In the genomic region with DNA sequence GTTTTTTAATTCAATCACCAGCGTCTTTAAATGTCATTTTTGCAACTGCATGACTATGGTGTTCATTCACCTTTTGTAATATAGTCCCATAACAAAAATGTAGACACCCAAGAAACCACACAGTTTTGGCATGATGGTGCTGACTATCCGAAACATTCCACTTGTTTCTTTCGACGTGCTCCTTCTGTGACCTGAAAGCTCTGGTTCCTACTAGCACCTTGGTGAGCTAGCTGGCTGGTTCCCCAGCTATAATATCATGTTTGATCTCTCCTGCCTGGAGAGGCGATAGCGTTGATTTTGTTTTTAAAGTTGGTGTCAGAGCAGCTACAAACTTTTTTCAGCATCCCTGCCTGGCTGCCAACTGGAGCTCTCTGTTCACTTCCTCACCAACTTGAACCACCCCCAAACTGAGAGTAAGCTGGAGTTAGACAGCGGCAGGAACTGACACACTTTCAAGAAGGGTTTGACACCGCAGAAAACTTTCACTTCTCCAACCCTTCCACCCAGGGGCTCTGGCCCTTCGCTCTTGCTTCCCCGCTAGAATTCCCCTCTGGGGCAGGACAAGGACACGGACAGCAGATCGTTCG, we compare ENCODE assay signal across 8 cellular contexts. TPM values are rescaled to one million over a fixed set of nuclear protein-coding genes. Genes with fewer than 3 reads are reported as not detected.
DNase-seq lines count a peak whose midpoint lies in the region; ATAC-seq, FAIRE-seq and TF ChIP-seq lines count a peak whose summit lies in the region.

No MANE protein-coding gene starts in this region.

- H3K27ac Mint-ChIP-seq in T-helper 1 cell treated with Interleukin-12 subunit alpha and Interleukin-12 subunit beta and Interleukin-4 antibody, amounts not matched to agents 30 μg/mL and 1 μg/mL, for 36 hours, result peak overlapping the region; percentile 100

- peaks cover 19% of the 10 kb centered on the region for H3K4me1 Mint-ChIP-seq in T-helper 1 cell treated with Interleukin-12 subunit alpha and Interleukin-12 subunit beta and Interleukin-4 antibody, amounts not matched to agents 30 μg/mL and 1 μg/mL, for 36 hours (ENCODE audit: low read depth)

- peaks cover 4% of the 10 kb centered on the region for H3K27me3 Mint-ChIP-seq in T-helper 1 cell treated with Interleukin-12 subunit alpha and Interleukin-12 subunit beta and Interleukin-4 antibody, amounts not matched to agents 30 μg/mL and 1 μg/mL, for 36 hours (ENCODE audit: low read depth)

- H3K27ac ChIP-seq in K562 (ENCODE audit: extremely low read depth, low read depth, low read length) (peak overlapping the region; percentile 96), iPS-18a (ENCODE audit: low read length) (peak overlapping the region; percentile 68), skin epidermis (peak overlapping the region; percentile 91 to 100 (median 99))

- H3K36me3 Mint-ChIP-seq in T-helper 1 cell treated with Interleukin-12 subunit alpha and Interleukin-12 subunit beta and Interleukin-4 antibody, amounts not matched to agents 30 μg/mL and 1 μg/mL, for 36 hours (ENCODE audit: low read depth), result peaks cover 13% of the 10 kb centered on the region

- peak overlapping the region; percentile 97 for H3K4me2 ChIP-seq in K562 (ENCODE audit: insufficient read depth, low read length)

- intact Hi-C loops in K562 (cut with micrococcal nuclease), result loop anchor here (2.0 to 5.0 kb wide), 3 partner anchors 98 to 159 kb away; a partner anchor contains a TSS

- H3K9me3 Mint-ChIP-seq in T-helper 1 cell treated with Interleukin-12 subunit alpha and Interleukin-12 subunit beta and Interleukin-4 antibody, amounts not matched to agents 30 μg/mL and 1 μg/mL, for 36 hours, result no peaks in the 10 kb centered on the region

- H2AFZ ChIP-seq in K562 (ENCODE audit: low read depth, low read length), result peak overlapping the region; percentile 89

- H3K4me1 ChIP-seq in K562 (replicated peaks in 1 of 2; ENCODE audit: control insufficient read depth in 2 of 2, insufficient read depth in 2 of 2, low read length in 2 of 2) (peaks cover 3 to 21% of the 10 kb centered on the region in 2 experiments; a peak in 3 of 5 replicates), iPS-18a (ENCODE audit: control insufficient read depth, low read depth, low read length) (peaks cover 4% of the 10 kb centered on the region)

- POLR2A ChIA-PET in K562 (lab: Yijun Ruan, JAX), result interaction anchor here (0.7 to 3.0 kb wide), 13 partner anchors 9 to 469 kb away, joined by 3 to 15 read pairs (median 4); a partner anchor contains a TSS

- no peaks in the 10 kb centered on the region for H4K20me1 ChIP-seq in K562 (replicated peaks; ENCODE audit: control insufficient read depth, insufficient read depth, low read length)

- DNase-seq in GM06990 (ENCODE audit: extremely low read depth, insufficient read length) (no peak), KBM-7 (peak; percentile 83), K562 (ENCODE audit: extremely low read depth in 1 of 4, low spot score in 3 of 4) (peak in 3 of 4 experiments; percentile 14 to 71 (median 37)), NCI-H1930 (lab: John Stamatoyannopoulos, UW) (no peak)

- H3K27me3 ChIP-seq in GM06990 (replicated peaks; ENCODE audit: control insufficient read depth, insufficient read depth, low read length) (no peaks in the 10 kb centered on the region), K562 (ENCODE audit: control insufficient read depth in 2 of 2, insufficient read depth in 2 of 2, low read length in 2 of 2) (no peaks in the 10 kb centered on the region), iPS-18a (ENCODE audit: control insufficient read depth, insufficient read depth, low read length) (no peaks in the 10 kb centered on the region)

- TF ChIP-seq CTCF in GM06990 (IDR thresholded peaks at IDR 0.05; ENCODE audit: insufficient read depth, low read length, poor library complexity, severe bottlenecking), result no peak
- no peak for TF ChIP-seq CTCF in K562 (IDR thresholded peaks at IDR 0.05 in 2 of 3, conservative IDR thresholded peaks at IDR 0.05 in 1 of 3; ENCODE audit: insufficient read depth in 2 of 3, low read depth in 1 of 3, low read length in 3 of 3)

- H3K4me3 ChIP-seq in GM06990 (replicated peaks; ENCODE audit: low read depth, low read length), result peak overlapping the region; percentile 88
- H3K4me3 ChIP-seq in K562, result peak overlapping the region; percentile 86
- H3K4me3 ChIP-seq in iPS-18a (ENCODE audit: low read length), result peak overlapping the region; percentile 94
- H3K4me3 ChIP-seq in skin epidermis, result peak overlapping the region; percentile 74 to 97 (median 90)

- BruUV-seq in K562 (replicated peaks; lab: Mats Ljungman, UMichigan), result TSS peak; percentile 44

- in situ Hi-C loops in KBM-7 (cut with MboI; ENCODE audit: low pct_unique_long_range_greater_than_20kb, low sequenced_read_pairs), result no loop called here
- in situ Hi-C loops in K562 (cut with MboI), result no loop called here

- TF ChIP-seq POLR2A in K562 (conservative IDR thresholded peaks at IDR 0.05), result no peak; the same call in 1 of the 2 replicates

- H3K36me3 ChIP-seq in GM06990 (ENCODE audit: control insufficient read depth, insufficient read depth, low read length), result no peaks in the 10 kb centered on the region
- H3K36me3 ChIP-seq in K562 (ENCODE audit: control insufficient read depth, insufficient read depth, low read length), result peaks cover 7% of the 10 kb centered on the region; the same call in 1 of the 3 replicates
- H3K36me3 ChIP-seq in iPS-18a (ENCODE audit: control insufficient read depth, low read depth, low read length), result no peaks in the 10 kb centered on the region

- H3K79me2 ChIP-seq in K562 (ENCODE audit: control insufficient read depth, insufficient read depth, low read length), result peaks cover 79% of the 10 kb centered on the region

- 0% methylated on average over 13 of the region's 13 CpGs for WGBS in K562 (ENCODE audit: insufficient coverage, low coverage, missing lambda C conversion rate)

- H3K9ac ChIP-seq in K562 (ENCODE audit: insufficient read depth in 1 of 2, low read depth in 2 of 2, low read length in 2 of 2), result peak overlapping the region; percentile 94 to 100
- H3K9ac ChIP-seq in iPS-18a (ENCODE audit: low read length), result peak overlapping the region; percentile 98

- H3K9me1 ChIP-seq in K562 (ENCODE audit: control insufficient read depth, insufficient read depth, low read length), result no peaks in the 10 kb centered on the region

- peak overlapping the region; percentile 97 for H3K4me3 Mint-ChIP-seq in T-helper 1 cell treated with Interleukin-12 subunit alpha and Interleukin-12 subunit beta and Interleukin-4 antibody, amounts not matched to agents 30 μg/mL and 1 μg/mL, for 36 hours

- CTCF ChIA-PET in K562 (lab: Yijun Ruan, JAX; ENCODE audit: low intra/inter-chr PET ratio), result interaction anchor here (2.8 kb wide), 1 partner anchor 159 kb away, joined by 10 read pairs; a partner anchor contains a TSS

- H3K9me3 ChIP-seq in K562 (replicated peaks; ENCODE audit: control insufficient read depth, insufficient read depth, low read depth, low read length) (no peaks in the 10 kb centered on the region; the same call in 1 of the 2 replicates), iPS-18a (ENCODE audit: control insufficient read depth, low read depth, low read length) (no peaks in the 10 kb centered on the region)

- no peak for TF ChIP-seq EP300 in K562 (IDR thresholded peaks at IDR 0.05; ENCODE audit: low read length)

- FAIRE-seq in K562 (lab: Jason Lieb, UNC), result peak; percentile 32

- TF ChIP-seq RAD21 in K562 (CRISPR knock-in tag; conservative IDR thresholded peaks at IDR 0.05 in 1 of 2, IDR thresholded peaks at IDR 0.05 in 1 of 2), result no peak

- ATAC-seq in GM21737 (IDR thresholded peaks at IDR 0.05; ENCODE audit: unreplicated experiment) (peak; percentile 59), K562 (peak; percentile 56)

RNA-seq across cellular contexts. Expression of a gene that starts 1.1 kb away (rescaled TPM):
- 28.1 and 119 TPM in 2 replicates for total RNA-seq in K562 (2011; cell fraction: chromatin; rRNA removed; ENCODE audit: low replicate concordance)
- total RNA-seq in K562 (2011; cell fraction: nucleolus; rRNA removed), result 12.7 and 18.3 TPM in 2 replicates
- 37.1 and 61.3 TPM in 2 replicates for total RNA-seq in K562 (2011; cell fraction: nucleoplasm; rRNA removed)
- 10.8 and 11.4 TPM in 2 replicates for total RNA-seq in K562 (2014; rRNA removed)
- 21.6 and 22.4 TPM in 2 replicates for total RNA-seq in K562 (2014; rRNA removed; fragmentation: Illumina TruSeq; extraction: Trizol)
- 20.6 and 21.6 TPM in 2 replicates for total RNA-seq in K562 (2015; rRNA removed; fragmentation: Illumina TruSeq; extraction: Trizol)
- total RNA-seq in K562 (2021), result 18.5 and 18.8 TPM in 2 replicates
- 11.0 and 11.7 TPM in 2 replicates for polyA plus RNA-seq in K562 (2011; rRNA removed)
- 1.6 and 4.6 TPM in 2 replicates for polyA plus RNA-seq in K562 (2011; cell fraction: cytosol; rRNA removed)
- 18.8 and 26.5 TPM in 2 replicates for polyA plus RNA-seq in K562 (2011; cell fraction: nucleus; rRNA removed)
- polyA plus RNA-seq in K562 (2012), result 5.6 TPM in 2 replicates
- polyA plus RNA-seq in K562 (2014; fragmentation: Illumina TruSeq; extraction: Trizol), result 8.9 and 10.9 TPM in 2 replicates
- 1 to 10 TPM; 3.2 to 4.0 TPM for polyA plus RNA-seq in K562 (2014; fragmentation: Nextera tagmentation; extraction: Ambion mirVana)
- polyA plus RNA-seq in K562 (2014; rRNA removed), result 6.4 and 7.7 TPM in 2 replicates
- polyA minus RNA-seq in K562 (2011; rRNA and poly(A)+ RNA removed), result 30.0 and 41.1 TPM in 2 replicates
- 8.7 TPM in 2 replicates for polyA minus RNA-seq in K562 (2011; cell fraction: cytosol; rRNA and poly(A)+ RNA removed)
- polyA minus RNA-seq in K562 (2011; cell fraction: nucleus; rRNA and poly(A)+ RNA removed), result 37.0 and 67.3 TPM in 2 replicates

RNA-seq across cellular contexts. Expression of a gene that starts 14.5 kb away (rescaled TPM):
- 11.5 and 22.5 TPM in 2 replicates for total RNA-seq in K562 (2011; cell fraction: chromatin; rRNA removed; ENCODE audit: low replicate concordance)
- total RNA-seq in K562 (2011; cell fraction: nucleolus; rRNA removed), result 9.7 and 10.1 TPM in 2 replicates
- total RNA-seq in K562 (2011; cell fraction: nucleoplasm; rRNA removed), result 10.9 and 13.0 TPM in 2 replicates
- total RNA-seq in K562 (2014; rRNA removed), result 12.9 and 14.6 TPM in 2 replicates
- 25.6 and 29.4 TPM in 2 replicates for total RNA-seq in K562 (2014; rRNA removed; fragmentation: Illumina TruSeq; extraction: Trizol)
- total RNA-seq in K562 (2015; rRNA removed; fragmentation: Illumina TruSeq; extraction: Trizol), result 18.1 and 20.1 TPM in 2 replicates
- total RNA-seq in K562 (2021), result 16.0 and 16.8 TPM in 2 replicates
- polyA plus RNA-seq in K562 (2011; rRNA removed), result 11.1 and 16.6 TPM in 2 replicates
- polyA plus RNA-seq in K562 (2011; cell fraction: cytosol; rRNA removed), result 2.8 and 5.3 TPM in 2 replicates
- 1.9 and 2.3 TPM in 2 replicates for polyA plus RNA-seq in K562 (2011; cell fraction: nucleus; rRNA removed)
- 11.0 and 15.5 TPM in 2 replicates for polyA plus RNA-seq in K562 (2012)
- 18.2 and 20.2 TPM in 2 replicates for polyA plus RNA-seq in K562 (2014; fragmentation: Illumina TruSeq; extraction: Trizol)
- polyA plus RNA-seq in K562 (2014; fragmentation: Nextera tagmentation; extraction: Ambion mirVana), result 1 to 10 TPM; 3.4 to 4.1 TPM
- 13.8 and 16.2 TPM in 2 replicates for polyA plus RNA-seq in K562 (2014; rRNA removed)
- 8.1 and 11.4 TPM in 2 replicates for polyA minus RNA-seq in K562 (2011; rRNA and poly(A)+ RNA removed)
- polyA minus RNA-seq in K562 (2011; cell fraction: cytosol; rRNA and poly(A)+ RNA removed), result 6.1 and 8.8 TPM in 2 replicates
- 3.1 and 4.8 TPM in 2 replicates for polyA minus RNA-seq in K562 (2011; cell fraction: nucleus; rRNA and poly(A)+ RNA removed)

Comparison
In these comparisons a context has a peak if more than half of its experiments do, and no peak if none do; other contexts are left out.
1. DNase-seq: peak in KBM-7 (single experiment) and K562 (3 of 4); none in GM06990 (single experiment) and NCI-H1930 (0 of 2).
2. Peak in every context shown above with its lines, with median percentiles within 50 percentile points of each other: H3K4me3 ChIP-seq and H3K27ac ChIP-seq.